ENCODE assay signal across 7 cellular contexts in genomic region chr2:25546852-25547251, GRCh38.
"Had no signal": no experiment of that assay in that cellular context is flagged by ENCODE, and none has a peak within 500 bp of the region (broad histone marks: within the 10 kb centered on the region; RNA-seq: fewer than 3 reads in every experiment).

No MANE protein-coding gene starts in this region.

- DNase-seq: IMR-90, KBM-7, KG1 had no signal

- H3K4me3 ChIP-seq: K562 had no signal

- H3K27ac Mint-ChIP-seq: IgD-negative memory B cell had no signal

- H3K4me3 Mint-ChIP-seq: IgD-negative memory B cell had no signal

- H3K27ac ChIP-seq: HL-60 had no signal

- H3K4me1 Mint-ChIP-seq: IgD-negative memory B cell had no signal

- H3K9me3 Mint-ChIP-seq: IgD-negative memory B cell had no signal

- H3K27me3 Mint-ChIP-seq: IgD-negative memory B cell had no signal

- FAIRE-seq: HTR-8/SVneo, K562 had no signal

- ATAC-seq: K562 had no signal
